ENCODE assay signal across 2 cellular contexts in genomic region chr12:47504775-47505446, GRCh38.
TF ChIP-seq lines count a peak whose summit lies in the region.

No MANE protein-coding gene starts in this region.

TF ChIP-seq in IMR-90, 13 proteins besides CTCF, POLR2A, EP300 and RAD21 (continued from another document):
- TF ChIP-seq RCOR1 (IDR thresholded peaks at IDR 0.05; ENCODE audit: insufficient replicate concordance, low read length), result no peak
- TF ChIP-seq FOS (IDR thresholded peaks at IDR 0.05; ENCODE audit: low read depth, low read length), result 0 out of 2 replicates have a peak, but pooled peaks have one; percentile 11

TF ChIP-seq in K562, 482 proteins besides CTCF, POLR2A, EP300 and RAD21 (continued from another document):
- peak; percentile 39; the same call in 1 of the 2 replicates for TF ChIP-seq NFE2 (IDR thresholded peaks at IDR 0.05; ENCODE audit: low read depth)
- TF ChIP-seq SRSF9 (IDR thresholded peaks at IDR 0.05; ENCODE audit: borderline replicate concordance, low read depth, low read length), result no peak
- TF ChIP-seq ZNF644 (tag; IDR thresholded peaks at IDR 0.05; ENCODE audit: low read depth), result no peak
